ENCODE assay signal across 8 cellular contexts in genomic region chr4:12633058-12633651, GRCh38.
DNase-seq lines count a peak whose midpoint lies in the region; ATAC-seq, FAIRE-seq and TF ChIP-seq lines count a peak whose summit lies in the region.

No MANE protein-coding gene starts in this region.

- BruUV-seq in GM12878 (replicated peaks; lab: Mats Ljungman, UMichigan), result no TSS peak

- no peak for TF ChIP-seq EP300 in GM12878 (IDR thresholded peaks at IDR 0.05; ENCODE audit: borderline replicate concordance in 1 of 2, control insufficient read depth in 1 of 2, low read depth in 2 of 2, low read length in 2 of 2)

- SMC1A ChIA-PET in GM12878 (lab: Charles Lee; ENCODE audit: uncharacterized antibody, unreplicated experiment), result interaction anchor here (0.8 to 1.1 kb wide), 3 partner anchors 827 to 1209 kb away, joined by 3 to 4 read pairs (median 3); no protein-coding TSS in a partner anchor

- no peak for TF ChIP-seq POLR2A in GM12878 (IDR thresholded peaks at IDR 0.05; ENCODE audit: low read depth, low read length)

- no peak overlapping the region for H3K9ac ChIP-seq in GM12878 (ENCODE audit: control insufficient read depth, insufficient read depth, low read length)

- RAD21 ChIA-PET in GM12878 (lab: Charles Lee; ENCODE audit: unreplicated experiment), result interaction anchor here (0.6 to 1.8 kb wide), 2 partner anchors 92 to 867 kb away, joined by 3 to 6 read pairs; no protein-coding TSS in a partner anchor

- in situ Hi-C loops in GM12878 (cut with MboI), result loop anchor here (25.0 kb wide), 1 partner anchor 871 kb away; no protein-coding TSS in a partner anchor

- CTCF ChIA-PET in GM12878 (lab: Yijun Ruan, JAX), result interaction anchor here (0.6 to 2.0 kb wide), 10 partner anchors 11 to 1598 kb away, joined by 3 to 6 read pairs (median 3); no protein-coding TSS in a partner anchor

- H3K4me1 ChIP-seq in GM12878 (ENCODE audit: control insufficient read depth, insufficient read depth, low read length) (no peaks in the 10 kb centered on the region), iPS DF 6.9 (ENCODE audit: control insufficient read depth, insufficient read depth, low read length) (no peaks in the 10 kb centered on the region)

- TF ChIP-seq CTCF in 22Rv1 (IDR thresholded peaks at IDR 0.05) (peak; percentile 91), GM12878 (IDR thresholded peaks at IDR 0.05 in 2 of 3, conservative IDR thresholded peaks at IDR 0.05 in 1 of 3; ENCODE audit: control insufficient read depth in 2 of 3, extremely low read depth in 1 of 3, insufficient read depth in 1 of 3, low read depth in 3 of 3, low read length in 3 of 3) (peak; percentile 85 to 92 (median 85))

- intact Hi-C loops in GM12878 (cut with micrococcal nuclease; ENCODE audit: unreplicated experiment), result loop anchor here (1.0 kb wide), 2 partner anchors 827 to 867 kb away; no protein-coding TSS in a partner anchor

- H3K79me2 ChIP-seq in GM12878 (ENCODE audit: control insufficient read depth, insufficient read depth, low read length), result no peaks in the 10 kb centered on the region

- no peak overlapping the region for H3K4me3 ChIP-seq in GM12878
- no peak overlapping the region for H3K4me3 ChIP-seq in iPS DF 6.9 (ENCODE audit: low read length)

- H3K4me2 ChIP-seq in GM12878 (ENCODE audit: control insufficient read depth, insufficient read depth), result no peak overlapping the region

- peak; percentile 94 for TF ChIP-seq RAD21 in GM12878 (IDR thresholded peaks at IDR 0.05; ENCODE audit: insufficient read depth, low read depth, low read length)

- H3K27me3 ChIP-seq in GM12878 (replicated peaks in 1 of 2; ENCODE audit: control insufficient read depth in 2 of 2, insufficient read depth in 2 of 2, low read length in 1 of 2) (no peaks in the 10 kb centered on the region), iPS DF 6.9 (ENCODE audit: control insufficient read depth, insufficient read depth, low read length) (no peaks in the 10 kb centered on the region)

- H3K27ac ChIP-seq in 22Rv1 (no peak overlapping the region), GM12878 (ENCODE audit: control insufficient read depth, insufficient read depth) (no peak overlapping the region), iPS DF 6.9 (ENCODE audit: low read length) (no peak overlapping the region)

- no peaks in the 10 kb centered on the region for H3K9me3 ChIP-seq in GM12878 (replicated peaks; ENCODE audit: control insufficient read depth, insufficient read depth, low read length)
- no peaks in the 10 kb centered on the region for H3K9me3 ChIP-seq in iPS DF 6.9 (ENCODE audit: control insufficient read depth, insufficient read depth, low read length)

- H2AFZ ChIP-seq in GM12878 (ENCODE audit: control insufficient read depth, low read depth, low read length), result no peak overlapping the region

- POLR2A ChIA-PET in GM12878 (lab: Charles Lee), result no interaction called here

- ATAC-seq in GM18502 (IDR thresholded peaks at IDR 0.05; ENCODE audit: poor library complexity, unreplicated experiment), result peak; percentile 99
- ATAC-seq in HG02885 (IDR thresholded peaks at IDR 0.05; ENCODE audit: poor library complexity, unreplicated experiment), result peak; percentile 99
- peak; percentile 97 for ATAC-seq in GM12878

- FAIRE-seq in GM12878 (lab: Jason Lieb, UNC), result peak; percentile 99

- WGBS in GM12878 (ENCODE audit: insufficient coverage, insufficient replicate concordance, low lambda C conversion rate, missing lambda C conversion rate), result under 1% methylated on average over 15 of the region's 15 CpGs
- WGBS in iPS DF 6.9 (ENCODE audit: insufficient coverage, insufficient read length), result no CpG with 5 or more reads among the region's 15 CpGs

- no peaks in the 10 kb centered on the region for H4K20me1 ChIP-seq in GM12878 (ENCODE audit: control insufficient read depth, insufficient read depth)

- H3K36me3 ChIP-seq in GM12878 (ENCODE audit: control insufficient read depth in 2 of 2, insufficient read depth in 2 of 2, low read length in 1 of 2) (no peaks in the 10 kb centered on the region), iPS DF 6.9 (ENCODE audit: control insufficient read depth, insufficient read depth, low read length) (no peaks in the 10 kb centered on the region)

- peak; percentile 3 for DNase-seq in NCI-H1694 treated with DMSO at 0.1 percent for 48 hours (lab: John Stamatoyannopoulos, UW)
- DNase-seq in T-helper 9 cell, result peak; percentile 52
- peak; percentile 26 for DNase-seq in GM12878 (ENCODE audit: low read depth, low spot score)
- DNase-seq in iPS DF 6.9 (ENCODE audit: low read depth, low spot score), result peak; percentile 79
- DNase-seq in stimulated activated CD4-positive, alpha-beta T cell treated with anti-CD3 and anti-CD28 coated beads, Interleukin-12 subunit alpha, Interleukin-12 subunit beta, amount 100 ng/mL, for 24 hours (ENCODE audit: low read depth in 2 of 2), result peak; percentile 63 to 75

TF ChIP-seq in GM12878, 131 proteins besides CTCF, POLR2A, EP300 and RAD21:
- TF ChIP-seq SMC3 (IDR thresholded peaks at IDR 0.05; ENCODE audit: borderline replicate concordance, low read length) (peak; percentile 58), FOXM1 (IDR thresholded peaks at IDR 0.05; ENCODE audit: low read depth, low read length) (no peak)

Comparison
In these comparisons a context has a peak if more than half of its experiments do, and no peak if none do; other contexts are left out.
1. DNase-seq: peak in every context shown above with its lines; median percentile 79 in iPS DF 6.9; 69 in stimulated activated CD4-positive, alpha-beta T cell treated with anti-CD3 and anti-CD28 coated beads, Interleukin-12 subunit alpha, Interleukin-12 subunit beta, amount 100 ng/mL, for 24 hours; 52 in T-helper 9 cell; 26 in GM12878; 3 in NCI-H1694 treated with DMSO at 0.1 percent for 48 hours.